Comparison of ENCODE assay signal across 9 cellular contexts in the genomic region with DNA sequence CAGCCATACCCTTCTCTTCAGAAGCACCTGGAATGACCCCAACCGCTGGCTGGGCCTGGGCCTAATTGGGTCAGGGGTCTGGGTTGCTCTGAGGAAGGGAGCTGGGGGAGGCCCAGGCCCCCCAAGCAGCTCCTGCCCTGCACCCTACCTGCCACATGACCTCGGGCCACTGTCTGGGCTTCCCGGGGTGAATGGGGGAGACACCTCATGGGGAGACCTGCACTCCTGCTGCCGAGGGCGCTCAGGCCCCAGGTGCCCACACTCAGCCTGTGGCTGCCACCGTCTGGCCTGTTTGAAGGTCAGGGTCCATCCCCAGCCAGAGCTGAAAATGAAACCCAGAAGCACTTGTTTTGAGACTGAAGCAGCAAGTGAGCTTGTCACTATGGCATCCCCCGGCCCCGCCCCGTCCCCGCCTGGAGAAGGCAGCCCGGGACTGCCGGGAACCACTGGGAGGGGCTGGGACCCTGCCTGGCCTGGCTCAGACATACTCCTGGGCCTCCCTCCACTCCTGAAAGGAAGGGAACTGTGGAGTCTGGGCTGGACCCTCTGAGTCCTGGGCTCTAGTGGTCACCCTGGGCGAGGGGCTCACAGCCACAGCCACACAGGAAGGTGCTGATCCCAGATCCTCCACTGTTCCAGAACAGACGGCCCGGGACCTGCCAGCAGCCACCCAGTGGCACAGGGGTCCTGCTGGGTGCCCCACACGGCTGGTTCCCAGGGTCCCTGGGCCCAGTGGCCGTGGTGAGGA. TPM values are rescaled to one million over a fixed set of nuclear protein-coding genes. Genes with fewer than 3 reads are reported as not detected.
A peak's percentile ranks its signal among the peaks of the same experiment; 100 is the strongest.
DNase-seq lines count a peak whose midpoint lies in the region; ATAC-seq, FAIRE-seq and TF ChIP-seq lines count a peak whose summit lies in the region.
"Had no signal": no experiment of that assay in that cellular context is flagged by ENCODE, and none has a peak within 500 bp of the region (broad histone marks: within the 10 kb centered on the region; RNA-seq: fewer than 3 reads in every experiment).

No MANE protein-coding gene starts in this region.

- ATAC-seq in HepG2 (peak; percentile 88), HG03469 (IDR thresholded peaks at IDR 0.05; ENCODE audit: unreplicated experiment) (no peak)

- peak overlapping the region; percentile 77 for H3K27ac ChIP-seq in HepG2 (ENCODE audit: extremely low read length, insufficient read depth, low read length)
- H3K27ac ChIP-seq: BLaER1 had no signal

- no peaks in the 10 kb centered on the region for H3K27me3 ChIP-seq in HepG2 (ENCODE audit: control insufficient read depth in 1 of 2, insufficient read depth in 2 of 2, low read length in 2 of 2)
- H3K27me3 ChIP-seq: BLaER1 had no signal

- peak overlapping the region; percentile 34 to 65 (median 49) for H3K4me3 ChIP-seq in HepG2 (replicated peaks in 1 of 3; ENCODE audit: insufficient read depth in 1 of 3, low read depth in 2 of 3, low read length in 3 of 3)
- H3K4me3 ChIP-seq: BLaER1 had no signal

- peak; percentile 7 for DNase-seq in NCI-H2029 (lab: John Stamatoyannopoulos, UW)
- DNase-seq in NCI-H2029 treated with DMSO at 0.1 percent for 48 hours (lab: John Stamatoyannopoulos, UW), result no peak
- no peak for DNase-seq in chondrocyte (ENCODE audit: low spot score)
- peak; percentile 93 for DNase-seq in HepG2 (ENCODE audit: low spot score)
- peak; percentile 83 for DNase-seq in urothelium cell line (ENCODE audit: low spot score)
- DNase-seq in NCI-H2107 treated with DMSO at 0.1 percent for 48 hours (lab: John Stamatoyannopoulos, UW; ENCODE audit: unreplicated experiment), result no peak
- DNase-seq in NCI-H1105 treated with DMSO at 0.1 percent for 48 hours (lab: John Stamatoyannopoulos, UW), result no peak

- no peaks in the 10 kb centered on the region for H4K20me1 ChIP-seq in HepG2 (ENCODE audit: insufficient read depth, low read length)

- H3K27me3 Mint-ChIP-seq in chondrocyte (ENCODE audit: low read depth), result no peaks in the 10 kb centered on the region

- peaks cover 3 to 4% of the 10 kb centered on the region in 2 experiments; a peak in 2 of 5 replicates for H3K36me3 ChIP-seq in HepG2 (replicated peaks in 1 of 2; ENCODE audit: control insufficient read depth in 1 of 2, insufficient read depth in 2 of 2, low read length in 2 of 2)

- no peak for TF ChIP-seq RAD21 in HepG2 (CRISPR knock-in tag; IDR thresholded peaks at IDR 0.05)

- H2AFZ ChIP-seq in HepG2 (ENCODE audit: low read length), result no peak overlapping the region

- TF ChIP-seq POLR2A in HepG2 (IDR thresholded peaks at IDR 0.05; ENCODE audit: insufficient read depth in 1 of 2, low read depth in 2 of 2, low read length in 2 of 2), result peak in 1 of 2 experiments; percentile 79; a peak in 2 of 4 replicates

- CTCF ChIA-PET in HepG2 (lab: Yijun Ruan, JAX; ENCODE audit: low intra/inter-chr PET ratio, low total read pairs), result no interaction called here

- H3K27ac Mint-ChIP-seq in chondrocyte (ENCODE audit: unreplicated experiment), result peak overlapping the region; percentile 41

- H3K9me3 ChIP-seq in HepG2 (ENCODE audit: low read length), result no peaks in the 10 kb centered on the region
- H3K9me3 ChIP-seq: BLaER1 had no signal

- no peaks in the 10 kb centered on the region for H3K9me3 Mint-ChIP-seq in chondrocyte (ENCODE audit: low read depth)

- in situ Hi-C loops in HepG2 (cut with HindIII; ENCODE audit: extremely low pct_ligation_motif_present, low pct_unique_long_range_greater_than_20kb), result loop anchor here (5.0 kb wide), 1 partner anchor 34 kb away; no protein-coding TSS in a partner anchor

- H3K4me1 ChIP-seq in HepG2 (ENCODE audit: insufficient read depth, low read length), result peaks cover 43% of the 10 kb centered on the region

- no peaks in the 10 kb centered on the region for H3K36me3 Mint-ChIP-seq in chondrocyte (ENCODE audit: low read depth)

- no peak overlapping the region for H3K4me3 Mint-ChIP-seq in chondrocyte (ENCODE audit: unreplicated experiment)

- TF ChIP-seq EP300 in HepG2 (IDR thresholded peaks at IDR 0.05; ENCODE audit: low read depth in 2 of 2, low read length in 2 of 2), result no peak
- no peak for TF ChIP-seq EP300 in HepG2 (CRISPR knock-in tag; IDR thresholded peaks at IDR 0.05; ENCODE audit: borderline replicate concordance)

- no TSS peak for BruUV-seq in HepG2 (replicated peaks; lab: Mats Ljungman, UMichigan)

- intact Hi-C loops in HepG2 (cut with micrococcal nuclease; ENCODE audit: unreplicated experiment), result no loop called here

- H3K79me2 ChIP-seq in HepG2 (ENCODE audit: insufficient read depth, low read length), result no peaks in the 10 kb centered on the region

- POLR2A ChIA-PET in HepG2 (lab: Yijun Ruan, JAX), result interaction anchor here (1.0 to 1.4 kb wide), 6 partner anchors 8 to 89 kb away, joined by 3 to 15 read pairs (median 5); partner anchors contain the start of gene TMEM184A

- H3K4me2 ChIP-seq in HepG2 (ENCODE audit: low read depth, low read length), result peak overlapping the region; percentile 77
- H3K4me2 ChIP-seq: BLaER1 had no signal

- H3K9ac ChIP-seq in HepG2 (ENCODE audit: insufficient read depth, low read depth, low read length), result peak overlapping the region; percentile 76
- H3K9ac ChIP-seq: BLaER1 had no signal

- H3K4me1 Mint-ChIP-seq in chondrocyte (ENCODE audit: low read depth), result peaks cover 21% of the 10 kb centered on the region

- TF ChIP-seq CTCF in chondrocyte (IDR thresholded peaks at IDR 0.05) (peak; percentile 21), HepG2 (CRISPR knock-in tag; IDR thresholded peaks at IDR 0.05) (peak; percentile 92)

- 40% methylated on average over 1 of the region's 17 CpGs for WGBS in HepG2 (ENCODE audit: low lambda C conversion rate)

- peak; percentile 95 for FAIRE-seq in HepG2 (lab: Jason Lieb, UNC)
- peak; percentile 88 for FAIRE-seq in urothelium cell line (lab: Jason Lieb, UNC)

TF ChIP-seq in HepG2, 621 proteins besides CTCF, POLR2A, EP300 and RAD21 (continues in another document):
- TF ChIP-seq KDM3A (CRISPR knock-in tag; IDR thresholded peaks at IDR 0.05; ENCODE audit: low read depth) (0 out of 2 replicates have a peak, but pooled peaks have one; percentile 26), ZNF747 (CRISPR knock-in tag; IDR thresholded peaks at IDR 0.05; ENCODE audit: borderline replicate concordance) (peak; percentile 61; the same call in 1 of the 2 replicates), ZNF251 (CRISPR knock-in tag; IDR thresholded peaks at IDR 0.05) (no peak), NRL (CRISPR knock-in tag; IDR thresholded peaks at IDR 0.05; ENCODE audit: borderline replicate concordance) (no peak), TAF1 (CRISPR knock-in tag; IDR thresholded peaks at IDR 0.05) (peak; percentile 36; the same call in 1 of the 2 replicates), ZNF777 (CRISPR knock-in tag; IDR thresholded peaks at IDR 0.05) (peak; percentile 34; the same call in 1 of the 2 replicates)

RNA-seq across cellular contexts. Expression of gene MICALL2, which starts 7.4 kb away (rescaled TPM):
- 44.5 to 56.9 TPM (median 45.2 TPM) in 3 replicates for total RNA-seq in chondrocyte
- 1.8 and 5.8 TPM in 2 replicates for total RNA-seq in HepG2 (2016; rRNA removed; fragmentation: Illumina TruSeq; extraction: Trizol)
- 5.5 and 6.3 TPM in 2 replicates for total RNA-seq in HepG2 (2016; cell fraction: cytosol; rRNA removed; fragmentation: Illumina TruSeq; extraction: Trizol; ENCODE audit: low read depth)
- total RNA-seq in HepG2 (2016; cell fraction: insoluble cytoplasmic fraction; rRNA removed; fragmentation: Illumina TruSeq; extraction: Trizol), result 2.1 and 6.3 TPM in 2 replicates
- 2.9 and 3.0 TPM in 2 replicates for total RNA-seq in HepG2 (2016; cell fraction: membrane; rRNA removed; fragmentation: Illumina TruSeq; extraction: Trizol)
- total RNA-seq in HepG2 (2016; cell fraction: nucleus; rRNA removed; fragmentation: Illumina TruSeq; extraction: Trizol), result 7.9 and 10.2 TPM in 2 replicates
- 12.4 and 15.0 TPM in 2 replicates for polyA plus RNA-seq in HepG2 (2011; rRNA removed)
- polyA plus RNA-seq in HepG2 (2011; cell fraction: cytosol; rRNA removed), result 2.3 and 4.4 TPM in 2 replicates
- 231 and 294 TPM in 2 replicates for polyA plus RNA-seq in HepG2 (2011; cell fraction: nucleus; rRNA removed)
- polyA plus RNA-seq in HepG2 (2012), result 5.9 and 10.1 TPM in 2 replicates
- 1.1 and 1.7 TPM in 2 replicates for polyA plus RNA-seq in HepG2 (2016; cell fraction: cytosol; fragmentation: Illumina TruSeq; extraction: Trizol; ENCODE audit: low read depth)
- polyA plus RNA-seq in HepG2 (2016; cell fraction: insoluble cytoplasmic fraction; fragmentation: Illumina TruSeq; extraction: Trizol; ENCODE audit: low read depth), result 1.9 and 2.3 TPM in 2 replicates
- polyA plus RNA-seq in HepG2 (2016; cell fraction: membrane; fragmentation: Illumina TruSeq; extraction: Trizol; ENCODE audit: low read depth), result 1.3 and 1.7 TPM in 2 replicates
- 32.1 and 32.9 TPM in 2 replicates for polyA plus RNA-seq in HepG2 (2016; cell fraction: nucleus; fragmentation: Illumina TruSeq; extraction: Trizol; ENCODE audit: insufficient read depth, low read depth)
- 17.6 and 22.4 TPM in 2 replicates for polyA minus RNA-seq in HepG2 (2011; rRNA and poly(A)+ RNA removed; ENCODE audit: low replicate concordance)
- 2.2 and 2.5 TPM in 2 replicates for polyA minus RNA-seq in HepG2 (2011; cell fraction: cytosol; rRNA and poly(A)+ RNA removed)
- 26.2 and 30.8 TPM in 2 replicates for polyA minus RNA-seq in HepG2 (2011; cell fraction: nucleus; rRNA and poly(A)+ RNA removed)

RNA-seq across cellular contexts. Expression of gene INTS1, which starts 37.5 kb away (rescaled TPM):
- total RNA-seq in chondrocyte (74.8 to 94.4 TPM (median 80.4 TPM) in 3 replicates), HepG2 (2016; rRNA removed; fragmentation: Illumina TruSeq; extraction: Trizol) (17.3 and 29.0 TPM in 2 replicates)
- 5.1 and 5.5 TPM in 2 replicates for total RNA-seq in HepG2 (2016; cell fraction: cytosol; rRNA removed; fragmentation: Illumina TruSeq; extraction: Trizol; ENCODE audit: low read depth)
- 10.4 and 29.7 TPM in 2 replicates for total RNA-seq in HepG2 (2016; cell fraction: insoluble cytoplasmic fraction; rRNA removed; fragmentation: Illumina TruSeq; extraction: Trizol)
- total RNA-seq in HepG2 (2016; cell fraction: membrane; rRNA removed; fragmentation: Illumina TruSeq; extraction: Trizol), result 7.6 and 9.1 TPM in 2 replicates
- 41.5 and 48.7 TPM in 2 replicates for total RNA-seq in HepG2 (2016; cell fraction: nucleus; rRNA removed; fragmentation: Illumina TruSeq; extraction: Trizol)
- polyA plus RNA-seq in HepG2 (2011; rRNA removed), result 13.7 and 18.2 TPM in 2 replicates
- 13.7 and 18.1 TPM in 2 replicates for polyA plus RNA-seq in HepG2 (2011; cell fraction: cytosol; rRNA removed)
- 167 and 254 TPM in 2 replicates for polyA plus RNA-seq in HepG2 (2011; cell fraction: nucleus; rRNA removed)
- polyA plus RNA-seq in HepG2 (2012), result 20.5 and 22.5 TPM in 2 replicates
- polyA plus RNA-seq in HepG2 (2016; cell fraction: cytosol; fragmentation: Illumina TruSeq; extraction: Trizol; ENCODE audit: low read depth), result 3.9 and 4.3 TPM in 2 replicates
- polyA plus RNA-seq in HepG2 (2016; cell fraction: insoluble cytoplasmic fraction; fragmentation: Illumina TruSeq; extraction: Trizol; ENCODE audit: low read depth), result 11.9 and 26.2 TPM in 2 replicates
- 6.0 and 6.1 TPM in 2 replicates for polyA plus RNA-seq in HepG2 (2016; cell fraction: membrane; fragmentation: Illumina TruSeq; extraction: Trizol; ENCODE audit: low read depth)
- 118 and 123 TPM in 2 replicates for polyA plus RNA-seq in HepG2 (2016; cell fraction: nucleus; fragmentation: Illumina TruSeq; extraction: Trizol; ENCODE audit: insufficient read depth, low read depth)
- polyA minus RNA-seq in HepG2 (2011; rRNA and poly(A)+ RNA removed; ENCODE audit: low replicate concordance), result 33.5 and 55.8 TPM in 2 replicates
- 18.4 and 23.7 TPM in 2 replicates for polyA minus RNA-seq in HepG2 (2011; cell fraction: cytosol; rRNA and poly(A)+ RNA removed)
- 25.5 and 29.1 TPM in 2 replicates for polyA minus RNA-seq in HepG2 (2011; cell fraction: nucleus; rRNA and poly(A)+ RNA removed)

Comparison
In these comparisons a context has a peak if more than half of its experiments do, and no peak if none do; other contexts are left out.
1. DNase-seq: peak in NCI-H2029 (single experiment), HepG2 (single experiment) and urothelium cell line (single experiment); none in NCI-H2029 treated with DMSO at 0.1 percent for 48 hours (single experiment), chondrocyte (single experiment), NCI-H2107 treated with DMSO at 0.1 percent for 48 hours (single experiment) and NCI-H1105 treated with DMSO at 0.1 percent for 48 hours (single experiment).